ENCODE assay signal across 17 cellular contexts in the genomic region with DNA sequence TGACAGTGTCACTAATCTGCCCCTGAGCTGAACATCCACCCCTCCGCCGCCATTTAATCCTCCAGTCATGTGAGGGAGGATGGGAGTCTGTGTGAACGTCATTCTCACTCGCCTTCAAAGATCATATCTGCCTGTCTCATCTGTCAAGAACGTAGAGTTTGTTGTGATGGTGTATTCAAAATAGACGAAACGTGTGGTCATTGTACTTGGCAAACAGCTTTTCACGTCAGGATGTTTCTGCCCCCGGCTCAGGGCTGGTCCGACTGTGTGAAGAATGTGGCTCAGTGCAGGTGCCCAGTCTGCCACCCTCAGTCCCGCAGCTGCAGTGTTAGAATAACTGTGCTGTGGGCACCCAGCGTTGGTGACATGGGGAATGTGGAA.
DNase-seq lines count a peak whose midpoint lies in the region; ATAC-seq and TF ChIP-seq lines count a peak whose summit lies in the region.
"Had no signal": no experiment of that assay in that cellular context is flagged by ENCODE, and none has a peak within 500 bp of the region (broad histone marks: within the 10 kb centered on the region; RNA-seq: fewer than 3 reads in every experiment).

No MANE protein-coding gene starts in this region.

- no peaks in the 10 kb centered on the region for H3K9me3 Mint-ChIP-seq in stimulated activated effector memory CD8-positive, alpha-beta T cell treated with anti-CD3 and anti-CD28 coated beads, Interleukin-12 subunit alpha, Interleukin-12 subunit beta, amount 100 ng/mL, for 72 hours
- H3K9me3 Mint-ChIP-seq: activated T-cell treated with anti-CD3 and anti-CD28 coated beads, Interleukin-2, amount 50 U/mL, for 72 hours; brain had no signal

- no peak overlapping the region for H3K27ac ChIP-seq in HEK293 (ENCODE audit: extremely low read depth, low read depth, low read length)
- H3K27ac ChIP-seq: VCaP had no signal

- H3K27ac Mint-ChIP-seq in stimulated activated effector memory CD8-positive, alpha-beta T cell treated with anti-CD3 and anti-CD28 coated beads, Interleukin-12 subunit alpha, Interleukin-12 subunit beta, amount 100 ng/mL, for 72 hours = no peak overlapping the region
- H3K27ac Mint-ChIP-seq: activated naive CD8-positive, alpha-beta T cell; activated T-cell treated with anti-CD3 and anti-CD28 coated beads, Interleukin-2, amount 50 U/mL, for 72 hours; brain had no signal

- H3K36me3 Mint-ChIP-seq in stimulated activated effector memory CD8-positive, alpha-beta T cell treated with anti-CD3 and anti-CD28 coated beads, Interleukin-12 subunit alpha, Interleukin-12 subunit beta, amount 100 ng/mL, for 72 hours = no peaks in the 10 kb centered on the region
- H3K36me3 Mint-ChIP-seq: activated naive CD8-positive, alpha-beta T cell; brain had no signal

- H3K36me3 ChIP-seq in HEK293 (ENCODE audit: control insufficient read depth in 2 of 2, insufficient read depth in 1 of 2, low read length in 2 of 2) = no peaks in the 10 kb centered on the region

- CTCF ChIA-PET in HEK293 (lab: Yijun Ruan, JAX) = interaction anchor here (0.6 to 5.3 kb wide), 4 partner anchors 8 to 296 kb away, joined by 4 to 52 read pairs (median 8); no protein-coding TSS in a partner anchor

- no peaks in the 10 kb centered on the region for H3K4me1 ChIP-seq in HEK293 (ENCODE audit: control insufficient read depth, insufficient read depth, low read length)

- intact Hi-C loops in left ventricle myocardium superior (cut with micrococcal nuclease) = no loop called here

- no peak for TF ChIP-seq CTCF in HEK293 (tag by site-specific recombination; IDR thresholded peaks at IDR 0.05)
- TF ChIP-seq CTCF in retinal pigment epithelial cell (conservative IDR thresholded peaks at IDR 0.05; ENCODE audit: low read depth, low read length) = no peak

- DNase-seq in NCI-H69 (lab: John Stamatoyannopoulos, UW) (peak; percentile 0), left ventricle myocardium superior (no peak), retinal pigment epithelial cell (ENCODE audit: low read depth) (peak; percentile 12), NCI-H524 treated with DMSO at 0.1 percent for 48 hours (lab: John Stamatoyannopoulos, UW) (no peak), NCI-H1436 (lab: John Stamatoyannopoulos, UW) (no peak)
- no peak for DNase-seq in stimulated activated effector memory CD8-positive, alpha-beta T cell treated with anti-CD3 and anti-CD28 coated beads, Interleukin-12 subunit alpha, Interleukin-12 subunit beta, amount 100 ng/mL, for 72 hours (ENCODE audit: low spot score in 2 of 2)
- DNase-seq: activated CD4-positive, alpha-beta T cell treated with anti-CD3 and anti-CD28 coated beads, Interleukin-2, amount 50 U/mL, for 48 hours; activated T-cell treated with anti-CD3 and anti-CD28 coated beads, Interleukin-2, amount 50 U/mL, for 72 hours; mesendoderm; RPMI8226; stimulated activated CD4-positive, alpha-beta T cell treated with anti-CD3 and anti-CD28 coated beads, Interleukin-2, amount 100 ng/mL, for 48 hours; T-helper 1 cell had no signal

- H3K4me3 Mint-ChIP-seq in stimulated activated effector memory CD8-positive, alpha-beta T cell treated with anti-CD3 and anti-CD28 coated beads, Interleukin-12 subunit alpha, Interleukin-12 subunit beta, amount 100 ng/mL, for 72 hours = no peak overlapping the region
- H3K4me3 Mint-ChIP-seq: activated naive CD8-positive, alpha-beta T cell; activated T-cell treated with anti-CD3 and anti-CD28 coated beads, Interleukin-2, amount 50 U/mL, for 72 hours; brain had no signal

- POLR2A ChIA-PET in HEK293 (lab: Yijun Ruan, JAX) = no interaction called here

- H3K9me3 ChIP-seq in HEK293 (ENCODE audit: control insufficient read depth, insufficient read depth, low read depth, low read length) = no peaks in the 10 kb centered on the region

- peak; percentile 44 for ATAC-seq in left ventricle myocardium superior
- ATAC-seq in stimulated activated effector memory CD8-positive, alpha-beta T cell treated with anti-CD3 and anti-CD28 coated beads, Interleukin-12 subunit alpha, Interleukin-12 subunit beta, amount 100 ng/mL, for 72 hours = no peak
- ATAC-seq: activated T-cell treated with anti-CD3 and anti-CD28 coated beads, Interleukin-2, amount 50 U/mL, for 72 hours; sciatic nerve had no signal

- H3K4me3 ChIP-seq in HEK293 (ENCODE audit: low read depth, low read length) (no peak overlapping the region), retinal pigment epithelial cell (ENCODE audit: low read length) (peak overlapping the region; percentile 35)

- no peaks in the 10 kb centered on the region for H3K4me1 Mint-ChIP-seq in stimulated activated effector memory CD8-positive, alpha-beta T cell treated with anti-CD3 and anti-CD28 coated beads, Interleukin-12 subunit alpha, Interleukin-12 subunit beta, amount 100 ng/mL, for 72 hours

TF ChIP-seq in HEK293, 187 proteins besides CTCF, POLR2A, EP300 and RAD21:
- TF ChIP-seq ZNF354C (tag by site-specific recombination; IDR thresholded peaks at IDR 0.05; ENCODE audit: borderline replicate concordance, low read depth) (no peak), ELK4 (IDR thresholded peaks at IDR 0.05; ENCODE audit: borderline replicate concordance, low read depth, low read length) (no peak), KLF17 (tag by site-specific recombination; IDR thresholded peaks at IDR 0.05) (0 out of 2 replicates have a peak, but pooled peaks have one; percentile 46), ZNF558 (tag by site-specific recombination; IDR thresholded peaks at IDR 0.05) (no peak), ZNF707 (tag by site-specific recombination; IDR thresholded peaks at IDR 0.05) (no peak), WT1 (tag by site-specific recombination; IDR thresholded peaks at IDR 0.05) (peak; percentile 82), BCL11A (tag by site-specific recombination; IDR thresholded peaks at IDR 0.05; ENCODE audit: low read depth) (no peak), ZNF16 (tag by site-specific recombination; IDR thresholded peaks at IDR 0.05; ENCODE audit: low read depth) (no peak), GFI1B (tag by site-specific recombination; IDR thresholded peaks at IDR 0.05) (no peak), ZBTB21 (tag by site-specific recombination; IDR thresholded peaks at IDR 0.05) (0 out of 2 replicates have a peak, but pooled peaks have one; percentile 15), ZSCAN5A (tag by site-specific recombination; IDR thresholded peaks at IDR 0.05) (no peak), ZBTB17 (tag by site-specific recombination; IDR thresholded peaks at IDR 0.05) (peak; percentile 23; the same call in 1 of the 2 replicates), ZNF133 (tag by site-specific recombination; IDR thresholded peaks at IDR 0.05) (no peak), HOXA7 (CRISPR knock-in tag; IDR thresholded peaks at IDR 0.05; ENCODE audit: borderline replicate concordance) (no peak), ZNF629 (tag by site-specific recombination; IDR thresholded peaks at IDR 0.05) (peak; percentile 40; the same call in 1 of the 2 replicates)
TF ChIP-seq in HEK293: peak in this region for 5.

Comparison
In these comparisons a context has a peak if more than half of its experiments do, and no peak if none do; other contexts are left out.
1. DNase-seq: peak in NCI-H69 (single experiment) and retinal pigment epithelial cell (single experiment); none in left ventricle myocardium superior (single experiment), NCI-H524 treated with DMSO at 0.1 percent for 48 hours (single experiment), NCI-H1436 (single experiment) and stimulated activated effector memory CD8-positive, alpha-beta T cell treated with anti-CD3 and anti-CD28 coated beads, Interleukin-12 subunit alpha, Interleukin-12 subunit beta, amount 100 ng/mL, for 72 hours (0 of 2).